Comparison of ENCODE assay signal across 21 cellular contexts in the genomic region with DNA sequence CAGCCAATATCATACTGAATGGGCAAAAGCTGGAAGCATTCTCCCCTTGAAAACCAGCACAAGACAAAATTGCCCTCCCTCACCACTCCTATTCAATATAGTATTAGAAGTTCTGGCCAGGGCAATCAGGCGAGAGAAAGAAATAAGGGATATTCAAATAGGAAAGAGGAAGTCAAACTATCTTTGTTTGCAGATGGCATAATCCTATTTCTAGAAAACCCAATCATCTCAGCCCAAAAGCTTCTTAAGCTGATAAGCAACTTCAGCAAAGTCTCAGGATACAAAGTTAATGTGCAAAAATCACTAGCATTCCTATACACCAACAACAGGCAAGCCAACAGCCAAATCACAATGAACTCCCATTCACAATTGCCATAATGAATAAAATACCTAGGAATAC.
"Had no signal": no experiment of that assay in that cellular context is flagged by ENCODE, and none has a peak within 500 bp of the region (broad histone marks: within the 10 kb centered on the region; RNA-seq: fewer than 3 reads in every experiment).

No MANE protein-coding gene starts in this region.

- DNase-seq: effector memory CD8-positive, alpha-beta T cell; gastrocnemius medialis; head of caudate nucleus; left ventricle myocardium superior; lower lobe of right lung; naive thymus-derived CD8-positive, alpha-beta T cell; nephron progenitor cell; occipital lobe; ovary; posterior cingulate gyrus; psoas muscle; right cardiac atrium; sigmoid colon; stimulated activated CD4-positive, alpha-beta T cell treated with anti-CD3 and anti-CD28 coated beads, Interleukin-2, amount 100 ng/mL, for 24 hours; stimulated activated CD4-positive, alpha-beta T cell treated with anti-CD3 and anti-CD28 coated beads, Interleukin-4, amount 100 ng/mL, for 24 hours; stimulated activated naive CD4-positive, alpha-beta T cell treated with Interleukin-2 at 50 U/mL for 16 hours; stomach; thyroid gland; trophoblast cell had no signal

- H3K4me3 ChIP-seq: gastrocnemius medialis, lower lobe of right lung, ovary, psoas muscle, sigmoid colon, stomach, thyroid gland, vagina had no signal

- ATAC-seq: effector memory CD8-positive, alpha-beta T cell; gastrocnemius medialis; left ventricle myocardium superior; lower lobe of right lung; naive thymus-derived CD8-positive, alpha-beta T cell; psoas muscle; right cardiac atrium; stimulated activated effector memory CD8-positive, alpha-beta T cell treated with anti-CD3 and anti-CD28 coated beads, Interleukin-12 subunit alpha, Interleukin-12 subunit beta, amount 100 ng/mL, for 72 hours had no signal
